In genomic region chr14:24398298-24398942, GRCh38 we compare ENCODE assay signal across 1 cellular context.
TF ChIP-seq lines count a peak whose summit lies in the region.

No MANE protein-coding gene starts in this region.

TF ChIP-seq in H1, 55 proteins besides CTCF, POLR2A, EP300 and RAD21:
- TF ChIP-seq CEBPB (IDR thresholded peaks at IDR 0.05; ENCODE audit: low read depth, low read length): no peak
- TF ChIP-seq CHD7 (IDR thresholded peaks at IDR 0.05; ENCODE audit: insufficient replicate concordance, low read length): no peak
- TF ChIP-seq RNF2 (IDR thresholded peaks at IDR 0.05; ENCODE audit: borderline replicate concordance, low read depth, low read length, missing control alignments, poor library complexity, severe bottlenecking): no peak
- no peak for TF ChIP-seq TAF7 (optimal IDR thresholded peaks at IDR 0.05; ENCODE audit: borderline replicate concordance, low read depth, low read length)
- TF ChIP-seq SRF (IDR thresholded peaks at IDR 0.05; ENCODE audit: low read depth, low read length): no peak
- no peak for TF ChIP-seq GTF2F1 (IDR thresholded peaks at IDR 0.05; ENCODE audit: borderline replicate concordance, low read depth, low read length)
- TF ChIP-seq SP1 (IDR thresholded peaks at IDR 0.05; ENCODE audit: low read depth, low read length): peak; percentile 98
- TF ChIP-seq EGR1 (IDR thresholded peaks at IDR 0.05; ENCODE audit: borderline replicate concordance, low read depth, low read length): peak; percentile 60; the same call in 1 of the 2 replicates
- TF ChIP-seq PHF8 (conservative IDR thresholded peaks at IDR 0.05; ENCODE audit: low read depth, low read length): peak; percentile 8; the same call in 1 of the 2 replicates
- peak; percentile 33 for TF ChIP-seq EZH2 (IDR thresholded peaks at IDR 0.05; ENCODE audit: low read depth, low read length, severe bottlenecking)
- TF ChIP-seq CHD1 (IDR thresholded peaks at IDR 0.05; ENCODE audit: low read depth, low read length): no peak
- TF ChIP-seq CHD2 (IDR thresholded peaks at IDR 0.05; ENCODE audit: low read length): 0 out of 2 replicates have a peak, but pooled peaks have one; percentile 16
- TF ChIP-seq ASH2L (IDR thresholded peaks at IDR 0.05; ENCODE audit: low read length): peak; percentile 58
- TF ChIP-seq YY1 (IDR thresholded peaks at IDR 0.05; ENCODE audit: low read depth, low read length): 0 out of 2 replicates have a peak, but pooled peaks have one; percentile 17
TF ChIP-seq in H1: peak in this region for 7.
